In the genomic region with DNA sequence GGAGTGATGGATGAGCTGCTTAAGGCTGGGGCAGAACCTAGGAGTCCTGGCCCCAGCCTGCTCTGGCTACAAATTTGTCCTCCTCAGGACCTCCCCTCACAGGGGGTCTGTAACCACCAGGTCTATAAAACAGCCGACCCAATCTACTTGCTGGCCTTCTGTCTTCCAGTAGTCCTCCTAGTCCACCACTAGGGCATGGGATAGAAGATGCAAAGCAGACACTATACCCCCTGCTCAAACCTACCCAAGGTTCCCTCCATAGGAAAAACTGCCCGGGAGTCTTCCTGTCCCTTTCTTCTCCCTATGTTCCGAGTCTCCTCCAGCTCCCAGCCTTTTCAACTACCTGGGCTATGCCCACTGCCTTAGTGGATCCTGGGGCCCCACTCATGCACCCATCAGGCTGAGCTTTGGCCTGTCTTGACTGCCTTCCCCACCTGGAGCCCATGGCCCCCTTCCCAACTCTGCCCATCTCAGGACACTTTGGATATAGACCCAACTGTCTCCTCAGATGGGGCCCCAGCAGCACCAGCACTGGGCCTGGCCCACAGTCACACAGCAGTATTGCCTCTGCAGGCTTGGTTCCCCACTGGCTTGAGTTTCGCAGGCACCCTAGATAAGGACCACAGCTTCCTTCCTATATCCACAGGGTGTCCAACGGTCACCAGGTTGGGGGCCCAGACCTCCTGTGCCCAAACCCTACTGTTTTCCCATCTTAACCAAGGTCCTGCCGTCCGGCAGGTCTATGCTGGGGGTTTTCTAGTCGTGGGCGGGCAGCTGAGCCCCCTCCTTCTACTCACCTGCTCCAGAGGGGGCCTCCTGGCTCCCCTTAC, we compare ENCODE assay signal across 9 cellular contexts. TPM values are rescaled to one million over a fixed set of nuclear protein-coding genes. Genes with fewer than 3 reads are reported as not detected.
A peak's percentile ranks its signal among the peaks of the same experiment; 100 is the strongest.
DNase-seq lines count a peak whose midpoint lies in the region; ATAC-seq and TF ChIP-seq lines count a peak whose summit lies in the region.
"Had no signal": no experiment of that assay in that cellular context is flagged by ENCODE, and none has a peak within 500 bp of the region (broad histone marks: within the 10 kb centered on the region; RNA-seq: fewer than 3 reads in every experiment).

No MANE protein-coding gene starts in this region.

- H3K36me3 ChIP-seq in CD4-positive, CD25-positive, alpha-beta regulatory T cell (ENCODE audit: control insufficient read depth, insufficient read depth, low read length) = no peaks in the 10 kb centered on the region
- no peaks in the 10 kb centered on the region for H3K36me3 ChIP-seq in Loucy (ENCODE audit: insufficient read depth, low read length)

- intact Hi-C loops in natural killer cell (cut with micrococcal nuclease) = loop anchor here (5.0 kb wide), 1 partner anchor 39 kb away; no protein-coding TSS in a partner anchor

- no peaks in the 10 kb centered on the region for H3K36me3 Mint-ChIP-seq in CD4-positive, CD25-positive, alpha-beta regulatory T cell
- H3K36me3 Mint-ChIP-seq in natural killer cell = no peaks in the 10 kb centered on the region

- peak; percentile 51 for TF ChIP-seq CTCF in Loucy (conservative IDR thresholded peaks at IDR 0.05; ENCODE audit: low read length)
- no peak for TF ChIP-seq CTCF in natural killer cell (IDR thresholded peaks at IDR 0.05)

- H3K4me2 ChIP-seq in Loucy (ENCODE audit: low read depth, low read length, poor library complexity, severe bottlenecking) = peak overlapping the region; percentile 98

- H3K9ac ChIP-seq in Loucy (ENCODE audit: low read depth, low read length, poor library complexity, severe bottlenecking) = peak overlapping the region; percentile 80

- peaks cover 25% of the 10 kb centered on the region for H3K4me1 ChIP-seq in CD4-positive, CD25-positive, alpha-beta regulatory T cell (ENCODE audit: control insufficient read depth, insufficient read depth, low read length, poor library complexity, severe bottlenecking)
- H3K4me1 ChIP-seq in Loucy (ENCODE audit: insufficient read depth, low read length, poor library complexity, severe bottlenecking) = peaks cover 17% of the 10 kb centered on the region

- peak overlapping the region; percentile 91 to 98 (median 96) for H3K4me3 Mint-ChIP-seq in CD4-positive, CD25-positive, alpha-beta regulatory T cell
- H3K4me3 Mint-ChIP-seq in natural killer cell = peak overlapping the region; percentile 49

- H3K27ac ChIP-seq in CD4-positive, CD25-positive, alpha-beta regulatory T cell (ENCODE audit: insufficient read depth, low read length, poor library complexity, severe bottlenecking) = peak overlapping the region; percentile 96

- H3K4me3 ChIP-seq in CD4-positive, CD25-positive, alpha-beta regulatory T cell (ENCODE audit: low read depth, low read length) = peak overlapping the region; percentile 62
- peak overlapping the region; percentile 78 for H3K4me3 ChIP-seq in Loucy (ENCODE audit: low read length, poor library complexity, severe bottlenecking)

- H3K9me3 Mint-ChIP-seq in CD4-positive, CD25-positive, alpha-beta regulatory T cell = no peaks in the 10 kb centered on the region
- no peaks in the 10 kb centered on the region for H3K9me3 Mint-ChIP-seq in natural killer cell

- H2AFZ ChIP-seq in Loucy (ENCODE audit: low read length) = no peak overlapping the region

- H3K9me2 ChIP-seq in Loucy (replicated peaks; ENCODE audit: low read depth, low read length) = no peaks in the 10 kb centered on the region

- no peaks in the 10 kb centered on the region for H3K27me3 Mint-ChIP-seq in CD4-positive, CD25-positive, alpha-beta regulatory T cell
- H3K27me3 Mint-ChIP-seq in natural killer cell (ENCODE audit: low read depth in 2 of 2) = no peaks in the 10 kb centered on the region

- peaks cover 3% of the 10 kb centered on the region for H4K20me1 ChIP-seq in Loucy (ENCODE audit: insufficient read depth, low read length, poor library complexity, severe bottlenecking)

- no peak for ATAC-seq in CD4-positive, CD25-positive, alpha-beta regulatory T cell (ENCODE audit: low read depth in 2 of 2)
- ATAC-seq in natural killer cell = no peak
- ATAC-seq in activated CD4-positive, CD25-positive, alpha-beta regulatory T cell treated with anti-CD3 and anti-CD28 coated beads, Interleukin-2, amount 50 U/mL, for 24 hours = no peak

- H3F3A ChIP-seq in Loucy (ENCODE audit: low read depth) = no peaks in the 10 kb centered on the region

- no peaks in the 10 kb centered on the region for H3K9me3 ChIP-seq in CD4-positive, CD25-positive, alpha-beta regulatory T cell (ENCODE audit: control insufficient read depth in 2 of 2, low read length in 2 of 2)
- H3K9me3 ChIP-seq in Loucy (ENCODE audit: insufficient read depth, low read depth, low read length) = no peaks in the 10 kb centered on the region

- H3K4me1 Mint-ChIP-seq in CD4-positive, CD25-positive, alpha-beta regulatory T cell = peaks cover 0 to 43% (median 18%) of the 10 kb centered on the region in 4 donors
- peaks cover 18 to 33% of the 10 kb centered on the region in 2 donors for H3K4me1 Mint-ChIP-seq in natural killer cell

- DNase-seq in CD4-positive, CD25-positive, alpha-beta regulatory T cell = peak in 1 of 3 donors; percentile 24
- DNase-seq in cerebellar cortex (ENCODE audit: low spot score) (peak; percentile 46), natural killer cell (no peak), KG1 (lab: John Stamatoyannopoulos, UW) (no peak), NCI-H1092 (lab: John Stamatoyannopoulos, UW) (no peak), EL (no peak)

- no peaks in the 10 kb centered on the region for H3K27me3 ChIP-seq in CD4-positive, CD25-positive, alpha-beta regulatory T cell (ENCODE audit: control insufficient read depth, insufficient read depth, low read length)
- H3K27me3 ChIP-seq in Loucy (ENCODE audit: insufficient read depth, low read length, poor library complexity, severe bottlenecking) = no peaks in the 10 kb centered on the region

- peaks cover 19% of the 10 kb centered on the region; the same call in 1 of the 2 replicates for H3K79me2 ChIP-seq in Loucy (ENCODE audit: insufficient read depth, low read length)

- H3K27ac Mint-ChIP-seq in CD4-positive, CD25-positive, alpha-beta regulatory T cell = peak overlapping the region; percentile 60 to 100 (median 99)
- peak overlapping the region; percentile 95 to 97 for H3K27ac Mint-ChIP-seq in natural killer cell

RNA-seq across cellular contexts. Expression of gene HYAL3, which starts 1.1 kb away (rescaled TPM):
- total RNA-seq in CD4-positive, CD25-positive, alpha-beta regulatory T cell = 2.4 TPM
- 1 to 10 TPM; 1.8 to 8.3 (median 5.6) TPM for polyA plus RNA-seq in CD4-positive, CD25-positive, alpha-beta regulatory T cell
- total RNA-seq in natural killer cell = 1 to 10 TPM in 2 of 3 donors, under 1 TPM in 1; 0.93 to 2.0 (median 1.2) TPM

RNA-seq across cellular contexts. Expression of gene NAA80, which starts 1.1 kb away (rescaled TPM):
- total RNA-seq in CD4-positive, CD25-positive, alpha-beta regulatory T cell = 31.9 TPM
- polyA plus RNA-seq in CD4-positive, CD25-positive, alpha-beta regulatory T cell = 10 to 100 TPM; 13.6 to 23.5 (median 14.6) TPM
- total RNA-seq in natural killer cell = 10 to 100 TPM; 22.2 to 30.3 (median 29.6) TPM

RNA-seq across cellular contexts. Expression of gene HYAL1, which starts 5.3 kb away (rescaled TPM):
- total RNA-seq in CD4-positive, CD25-positive, alpha-beta regulatory T cell = 0.35 TPM
- polyA plus RNA-seq in CD4-positive, CD25-positive, alpha-beta regulatory T cell = under 1 TPM in 3 of 4 donors, not detected in 1; 0.07 to 0.31 (median 0.10) TPM
- 1 to 10 TPM in 1 of 3 donors, under 1 TPM in 1, not detected in 1; 0.82 to 1.2 TPM for total RNA-seq in natural killer cell

RNA-seq across cellular contexts. Expression of gene IFRD2, which starts 5.9 kb away (rescaled TPM):
- 39.9 TPM for total RNA-seq in CD4-positive, CD25-positive, alpha-beta regulatory T cell
- polyA plus RNA-seq in CD4-positive, CD25-positive, alpha-beta regulatory T cell = 10 to 100 TPM; 40.6 to 51.9 (median 43.4) TPM
- 10 to 100 TPM; 27.8 to 39.1 (median 32.1) TPM for total RNA-seq in natural killer cell

RNA-seq across cellular contexts. Expression of gene LSMEM2, which starts 19.2 kb away (rescaled TPM):
- not detected for total RNA-seq in CD4-positive, CD25-positive, alpha-beta regulatory T cell
- under 1 TPM in 1 of 4 donors, not detected in 3; 0.22 TPM for polyA plus RNA-seq in CD4-positive, CD25-positive, alpha-beta regulatory T cell
- total RNA-seq in natural killer cell = not detected
- total RNA-seq: HT1080 had no signal
